In genomic region chrX:30864383-30864785, GRCh38 we compare ENCODE assay signal across 17 cellular contexts. TPM values are rescaled to one million over a fixed set of nuclear protein-coding genes. Genes with fewer than 3 reads are reported as not detected.
DNase-seq lines count a peak whose midpoint lies in the region; ATAC-seq and TF ChIP-seq lines count a peak whose summit lies in the region.
"Had no signal": no experiment of that assay in that cellular context is flagged by ENCODE, and none has a peak within 500 bp of the region (broad histone marks: within the 10 kb centered on the region; RNA-seq: fewer than 3 reads in every experiment).

No MANE protein-coding gene starts in this region.

- peak overlapping the region; percentile 70 to 92 (median 80) for H3K27ac Mint-ChIP-seq in nephron
- H3K27ac Mint-ChIP-seq in chondrocyte (ENCODE audit: unreplicated experiment) = no peak overlapping the region
- H3K27ac Mint-ChIP-seq: nephron progenitor cell had no signal

- no peak for TF ChIP-seq POLR2A in heart left ventricle (IDR thresholded peaks at IDR 0.05)

- peak overlapping the region in 2 of 12 donors; percentile 9 to 33 for H3K27ac ChIP-seq in heart left ventricle
- H3K27ac ChIP-seq: ascending aorta, HL-60, WERI-Rb-1 had no signal

- H3K4me3 Mint-ChIP-seq in nephron = no peak overlapping the region
- no peak overlapping the region for H3K4me3 Mint-ChIP-seq in chondrocyte (ENCODE audit: unreplicated experiment)
- H3K4me3 Mint-ChIP-seq: nephron progenitor cell had no signal

- H3K4me1 ChIP-seq in heart left ventricle = peaks cover 0 to 4% (median 0%) of the 10 kb centered on the region in 12 donors
- H3K4me1 ChIP-seq: ascending aorta had no signal

- ATAC-seq in heart left ventricle (peak in 3 of 4 donors; percentile 49 to 71 (median 59)), GM18873 (IDR thresholded peaks at IDR 0.05; ENCODE audit: low FRiP score, unreplicated experiment) (no peak)

- no peaks in the 10 kb centered on the region for H3K27me3 Mint-ChIP-seq in nephron (ENCODE audit: low read depth)
- H3K27me3 Mint-ChIP-seq in chondrocyte (ENCODE audit: low read depth) = no peaks in the 10 kb centered on the region

- H3K36me3 ChIP-seq in heart left ventricle = peaks cover 0 to 26% (median 6%) of the 10 kb centered on the region in 9 donors

- no peaks in the 10 kb centered on the region for H3K9me3 ChIP-seq in heart left ventricle
- H3K9me3 ChIP-seq: ascending aorta had no signal

- no peak for TF ChIP-seq CTCF in heart left ventricle (IDR thresholded peaks at IDR 0.05)
- TF ChIP-seq CTCF in nephron (IDR thresholded peaks at IDR 0.05; ENCODE audit: unreplicated experiment in 3 of 3) = no peak
- no peak for TF ChIP-seq CTCF in chondrocyte (IDR thresholded peaks at IDR 0.05)
- no peak for TF ChIP-seq CTCF in GM13976 (IDR thresholded peaks at IDR 0.05; ENCODE audit: borderline replicate concordance, control extremely low read depth, extremely low read depth, insufficient read depth, missing control alignments)

- DNase-seq in Caki2 (ENCODE audit: low read depth) (peak; percentile 8), NOMO-1 (lab: John Stamatoyannopoulos, UW; ENCODE audit: unreplicated experiment in 2 of 2) (peak; percentile 25 to 72), heart left ventricle (peak in 2 of 5 donors; percentile 5 to 18), chondrocyte (ENCODE audit: low spot score) (no peak), hypothalamus (lab: John Stamatoyannopoulos, UW) (no peak), GM13976 (ENCODE audit: low spot score) (no peak)
- DNase-seq: activated gamma-delta T cell treated with Interleukin-2 at 50 U/mL for 16 hours, cortex of kidney, kidney glomerular epithelial cell, NCI-H446 treated with DMSO at 0.1 percent for 48 hours, SW 1271 had no signal

- in situ Hi-C loops in Caki2 (cut with HindIII; ENCODE audit: low pct_unique_long_range_greater_than_20kb, low sequenced_read_pairs) (no loop called here), GM13976 (cut with MboI; ENCODE audit: low sequenced_read_pairs, unreplicated experiment) (no loop called here)

- H3K36me3 Mint-ChIP-seq in nephron (ENCODE audit: low read depth) (peaks cover 19% of the 10 kb centered on the region), chondrocyte (ENCODE audit: low read depth) (no peaks in the 10 kb centered on the region)

- H3K27me3 ChIP-seq in heart left ventricle = no peaks in the 10 kb centered on the region
- H3K27me3 ChIP-seq: ascending aorta had no signal

- intact Hi-C loops in heart left ventricle (cut with DNase I) = no loop called here

- H3K9me3 Mint-ChIP-seq in nephron (no peaks in the 10 kb centered on the region), chondrocyte (ENCODE audit: low read depth) (no peaks in the 10 kb centered on the region)
- H3K9me3 Mint-ChIP-seq: nephron progenitor cell had no signal

- 50 to 78% (median 63%) methylated on average over 1 of the region's 1 CpG for WGBS in heart left ventricle, 4 donors

- H3K4me3 ChIP-seq in heart left ventricle = no peak overlapping the region
- H3K4me3 ChIP-seq: ascending aorta had no signal

- peaks cover 19% of the 10 kb centered on the region for H3K4me1 Mint-ChIP-seq in nephron
- no peaks in the 10 kb centered on the region for H3K4me1 Mint-ChIP-seq in chondrocyte (ENCODE audit: low read depth)
- H3K4me1 Mint-ChIP-seq: nephron progenitor cell had no signal

RNA-seq across cellular contexts. Expression of gene TAB3, which starts 24.7 kb away (rescaled TPM):
- total RNA-seq in Caki2 (2014; rRNA removed; shearing (Covaris generic); ENCODE audit: low replicate concordance) = 1.0 and 5.9 TPM in 2 replicates
- total RNA-seq in heart left ventricle (10 to 100 TPM; 12.0 to 27.8 (median 16.3) TPM), chondrocyte (9.2 to 10.5 TPM (median 9.8 TPM) in 3 replicates)
- polyA plus RNA-seq in heart left ventricle = 1 to 10 TPM; 3.8 to 9.8 TPM

Comparison
In these comparisons a context has a peak if more than half of its experiments do, and no peak if none do; other contexts are left out.
1. DNase-seq: peak in Caki2 (single experiment) and NOMO-1 (2 of 2); none in chondrocyte (single experiment), hypothalamus (0 of 51) and GM13976 (single experiment).